1 cellular context compared by ENCODE assay signal in genomic region chr3:55484741-55485207, GRCh38.
TF ChIP-seq lines count a peak whose summit lies in the region.

No MANE protein-coding gene starts in this region.

TF ChIP-seq in SK-N-SH, 30 proteins besides CTCF, POLR2A, EP300 and RAD21 (continued from another document):
- TF ChIP-seq ZBTB33 (IDR thresholded peaks at IDR 0.05; ENCODE audit: borderline replicate concordance, low read depth) (no peak), GATA2 (CRISPR knock-in tag; IDR thresholded peaks at IDR 0.05) (no peak), RFX5 (IDR thresholded peaks at IDR 0.05; ENCODE audit: low read length) (no peak), JUND (IDR thresholded peaks at IDR 0.05) (no peak), CHD2 (IDR thresholded peaks at IDR 0.05; ENCODE audit: low read length, partially characterized antibody) (no peak), GABPA (IDR thresholded peaks at IDR 0.05; ENCODE audit: low read depth) (no peak), TEAD4 (IDR thresholded peaks at IDR 0.05; ENCODE audit: borderline replicate concordance, insufficient read depth) (no peak), POLR2AphosphoS5 (IDR thresholded peaks at IDR 0.05; ENCODE audit: low read depth, low read length) (no peak), TAF1 (IDR thresholded peaks at IDR 0.05; ENCODE audit: borderline replicate concordance, low read depth, low read length) (no peak), SMC3 (IDR thresholded peaks at IDR 0.05; ENCODE audit: low read depth, low read length) (no peak), FOXM1 (IDR thresholded peaks at IDR 0.05; ENCODE audit: low read depth) (no peak)
TF ChIP-seq in SK-N-SH: peak in this region for 0.
